Comparison of ENCODE assay signal across 13 cellular contexts in genomic region chr1:169426174-169426716, GRCh38. TPM values are rescaled to one million over a fixed set of nuclear protein-coding genes. Genes with fewer than 3 reads are reported as not detected.
A peak's percentile ranks its signal among the peaks of the same experiment; 100 is the strongest.
DNase-seq lines count a peak whose midpoint lies in the region; ATAC-seq and TF ChIP-seq lines count a peak whose summit lies in the region.
"Had no signal": no experiment of that assay in that cellular context is flagged by ENCODE, and none has a peak within 500 bp of the region (broad histone marks: within the 10 kb centered on the region; RNA-seq: fewer than 3 reads in every experiment).

No MANE protein-coding gene starts in this region.

- intact Hi-C loops in heart right ventricle (cut with DNase I), result no loop called here
- intact Hi-C loops in Right ventricle myocardium inferior (cut with DNase I), result no loop called here

- no peak for TF ChIP-seq CTCF in heart right ventricle (IDR thresholded peaks at IDR 0.05)
- no peak for TF ChIP-seq CTCF in WERI-Rb-1 (IDR thresholded peaks at IDR 0.05; ENCODE audit: low read depth, low read length)
- TF ChIP-seq CTCF in thoracic aorta (IDR thresholded peaks at IDR 0.05), result no peak

- H3K4me1 ChIP-seq in heart right ventricle (peaks cover 0 to 12% (median 0%) of the 10 kb centered on the region in 9 donors), thoracic aorta (ENCODE audit: control insufficient read depth in 1 of 2, low read depth in 2 of 2) (peaks cover 0 to 5% of the 10 kb centered on the region in 2 donors), HAP-1 (no peaks in the 10 kb centered on the region)

- ATAC-seq in heart right ventricle (no peak), Right ventricle myocardium inferior (no peak), thoracic aorta (ENCODE audit: insufficient number of reproducible peaks, low FRiP score, low read depth) (no peak), HG03521 (IDR thresholded peaks at IDR 0.05; ENCODE audit: unreplicated experiment) (no peak)

- no peaks in the 10 kb centered on the region for H3K9me3 ChIP-seq in heart right ventricle
- H3K9me3 ChIP-seq in WERI-Rb-1 (ENCODE audit: severe bottlenecking), result no peaks in the 10 kb centered on the region
- H3K9me3 ChIP-seq in thoracic aorta, result no peaks in the 10 kb centered on the region
- no peaks in the 10 kb centered on the region for H3K9me3 ChIP-seq in HAP-1
- H3K9me3 ChIP-seq: body of pancreas, MG63 had no signal

- in situ Hi-C loops in HAP-1 (cut with MboI; ENCODE audit: low sequenced_read_pairs), result no loop called here

- no peaks in the 10 kb centered on the region for H3K36me3 ChIP-seq in heart right ventricle
- no peaks in the 10 kb centered on the region for H3K36me3 ChIP-seq in WERI-Rb-1
- no peaks in the 10 kb centered on the region for H3K36me3 ChIP-seq in thoracic aorta
- no peaks in the 10 kb centered on the region for H3K36me3 ChIP-seq in HAP-1 (replicated peaks)
- H3K36me3 ChIP-seq: MG63 had no signal

- peak overlapping the region in 6 of 10 donors; percentile 45 to 63 (median 56) for H3K4me3 ChIP-seq in heart right ventricle
- peak overlapping the region; percentile 63 for H3K4me3 ChIP-seq in WERI-Rb-1 (ENCODE audit: low read depth, low read length)
- H3K4me3 ChIP-seq in thoracic aorta, result peak overlapping the region; percentile 71
- H3K4me3 ChIP-seq in HAP-1, result no peak overlapping the region
- H3K4me3 ChIP-seq: MG63 had no signal

- H3K27me3 ChIP-seq in heart right ventricle, result peaks cover 0 to 37% (median 0%) of the 10 kb centered on the region in 7 donors
- no peaks in the 10 kb centered on the region for H3K27me3 ChIP-seq in WERI-Rb-1 (ENCODE audit: insufficient read depth, low read depth, severe bottlenecking)
- no peaks in the 10 kb centered on the region for H3K27me3 ChIP-seq in thoracic aorta (replicated peaks; ENCODE audit: insufficient read depth)
- peaks cover 22% of the 10 kb centered on the region for H3K27me3 ChIP-seq in HAP-1 (ENCODE audit: low read depth)
- H3K27me3 ChIP-seq: body of pancreas had no signal

- no peak overlapping the region for H3K27ac ChIP-seq in heart right ventricle
- H3K27ac ChIP-seq in WERI-Rb-1, result peak overlapping the region; percentile 45
- no peak overlapping the region for H3K27ac ChIP-seq in thoracic aorta
- H3K27ac ChIP-seq: body of pancreas had no signal

- DNase-seq in heart right ventricle (no peak), Right ventricle myocardium inferior (ENCODE audit: missing footprints) (no peak), WERI-Rb-1 (no peak), iris pigment epithelial cell (ENCODE audit: low read depth) (peak; percentile 7), thoracic aorta (ENCODE audit: low spot score) (no peak), GDM1 (lab: John Stamatoyannopoulos, UW) (no peak), HAP-1 (ENCODE audit: low spot score in 2 of 2) (no peak)
- DNase-seq: activated CD8-positive, alpha-beta memory T cell treated with anti-CD3 and anti-CD28 coated beads, Interleukin-2, amount 50 U/mL, for 48 hours; body of pancreas; HCEC 1CT; MG63 had no signal

- 46 to 54% methylated on average over 6 of the region's 6 CpGs for WGBS in heart right ventricle, 2 donors

RNA-seq across cellular contexts. Expression of gene CCDC181, which starts 1.0 kb away (rescaled TPM):
- total RNA-seq in heart right ventricle (1 to 10 TPM in 4 of 10 donors, under 1 TPM in 6; 0.52 to 1.5 (median 0.96) TPM), Right ventricle myocardium inferior (0.65 TPM), thoracic aorta (1 to 10 TPM in 1 of 2 donors, under 1 TPM in 1; 0.54 to 2.9 TPM)
- 1 to 10 TPM in 1 of 2 donors, under 1 TPM in 1; 0.51 to 1.0 TPM for polyA plus RNA-seq in heart right ventricle
- total RNA-seq: left lobe of liver had no signal

RNA-seq across cellular contexts. Expression of gene BLZF1, which starts 58.2 kb away (rescaled TPM):
- total RNA-seq in heart right ventricle (10 to 100 TPM; 17.3 to 32.5 (median 25.4) TPM), Right ventricle myocardium inferior (22.6 TPM), thoracic aorta (10 to 100 TPM; 22.3 to 27.8 TPM)
- polyA plus RNA-seq in heart right ventricle, result 10 to 100 TPM in 1 of 2 donors, 1 to 10 TPM in 1; 8.4 to 10.4 TPM

RNA-seq across cellular contexts. Expression of gene NME7, which starts 58.6 kb away (rescaled TPM):
- total RNA-seq in heart right ventricle (10 to 100 TPM in 6 of 10 donors, 1 to 10 TPM in 4; 5.6 to 18.9 (median 10.5) TPM), Right ventricle myocardium inferior (10.1 TPM), thoracic aorta (10 to 100 TPM; 18.3 to 20.4 TPM)
- polyA plus RNA-seq in heart right ventricle, result 10 to 100 TPM in 1 of 2 donors, 1 to 10 TPM in 1; 5.5 to 12.4 TPM

RNA-seq across cellular contexts. Expression of gene SLC19A2, which starts 59.5 kb away (rescaled TPM):
- 10 to 100 TPM in 8 of 10 donors, 1 to 10 TPM in 2; 7.6 to 36.3 (median 16.1) TPM for total RNA-seq in heart right ventricle
- polyA plus RNA-seq in heart right ventricle, result 10 to 100 TPM; 23.5 to 43.2 TPM
- total RNA-seq in Right ventricle myocardium inferior, result 16.5 TPM
- 10 to 100 TPM; 17.7 to 39.7 TPM for total RNA-seq in thoracic aorta
